ENCODE assay signal across 1 cellular context in genomic region chr22:35307892-35308291, GRCh38.
TF ChIP-seq lines count a peak whose summit lies in the region.

No MANE protein-coding gene starts in this region.

TF ChIP-seq in GM12878, 131 proteins besides CTCF, POLR2A, EP300 and RAD21:
- TF ChIP-seq CREM (IDR thresholded peaks at IDR 0.05; ENCODE audit: low read depth) = no peak
- peak; percentile 16; the same call in 1 of the 2 replicates for TF ChIP-seq SMARCA5 (IDR thresholded peaks at IDR 0.05)
- 0 out of 2 replicates have a peak, but pooled peaks have one; percentile 26 for TF ChIP-seq ZBTB33 (IDR thresholded peaks at IDR 0.05)
